ENCODE assay signal across 23 cellular contexts in genomic region chr3:136332302-136332701, GRCh38.
"Had no signal": no experiment of that assay in that cellular context is flagged by ENCODE, and none has a peak within 500 bp of the region (broad histone marks: within the 10 kb centered on the region; RNA-seq: fewer than 3 reads in every experiment).

No MANE protein-coding gene starts in this region.

- H3K27ac Mint-ChIP-seq: endodermal cell; neural progenitor cell; stimulated activated naive CD8-positive, alpha-beta T cell treated with anti-CD3 and anti-CD28 coated beads, Interleukin-15, Interleukin-2, amounts not matched to agents 100 ng/mL and 50 ng/mL, for 24 hours had no signal

- H3K4me1 Mint-ChIP-seq: endodermal cell, neural progenitor cell had no signal

- H3K27ac ChIP-seq: body of pancreas, dorsolateral prefrontal cortex, epithelial cell of prostate, left lung, neural progenitor cell, prostate gland, right atrium auricular region, suprapubic skin, transverse colon, uterus, VCaP had no signal

- H3K4me1 ChIP-seq: left lung, neural progenitor cell, prostate gland, right atrium auricular region, suprapubic skin, transverse colon, uterus had no signal

- H3K27me3 ChIP-seq: body of pancreas, dorsolateral prefrontal cortex, left lung, neural progenitor cell, right atrium auricular region, suprapubic skin, transverse colon, uterus had no signal

- H3K36me3 ChIP-seq: neural progenitor cell, uterus had no signal

- H3K9ac ChIP-seq: neural progenitor cell had no signal

- H3K27me3 Mint-ChIP-seq: stimulated activated naive CD8-positive, alpha-beta T cell treated with anti-CD3 and anti-CD28 coated beads, Interleukin-15, Interleukin-2, amounts not matched to agents 100 ng/mL and 50 ng/mL, for 24 hours had no signal

- H3K9me3 ChIP-seq: body of pancreas, left lung, prostate gland, right atrium auricular region, suprapubic skin, transverse colon, uterus had no signal

- H3K9me3 Mint-ChIP-seq: endodermal cell; neural progenitor cell; stimulated activated naive CD8-positive, alpha-beta T cell treated with anti-CD3 and anti-CD28 coated beads, Interleukin-15, Interleukin-2, amounts not matched to agents 100 ng/mL and 50 ng/mL, for 24 hours had no signal

- DNase-seq: activated CD4-positive, alpha-beta T cell treated with anti-CD3 and anti-CD28 coated beads for 1 hour; activated CD4-positive, alpha-beta T cell treated with anti-CD3 and anti-CD28 coated beads, Interleukin-2, amount 50 U/mL, for 4 hours; activated naive CD4-positive, alpha-beta T cell; body of pancreas; dorsolateral prefrontal cortex; endodermal cell; foreskin melanocyte; glutamatergic neuron; hippocampal formation; kidney; left lung; stimulated activated CD4-positive, alpha-beta T cell treated with anti-CD3 and anti-CD28 coated beads, Interleukin-12 subunit alpha, Interleukin-12 subunit beta, amount 100 ng/mL, for 4 hours; stimulated activated CD4-positive, alpha-beta T cell treated with anti-CD3 and anti-CD28 coated beads, Interleukin-1b, Interleukin-23, amount 100 ng/mL, for 48 hours; T-helper 2 cell; transverse colon; uterus had no signal

- H3K4me3 Mint-ChIP-seq: endodermal cell; neural progenitor cell; stimulated activated naive CD8-positive, alpha-beta T cell treated with anti-CD3 and anti-CD28 coated beads, Interleukin-15, Interleukin-2, amounts not matched to agents 100 ng/mL and 50 ng/mL, for 24 hours had no signal

- H2AFZ ChIP-seq: neural progenitor cell had no signal

- H3K4me2 ChIP-seq: neural progenitor cell had no signal

- H3K4me3 ChIP-seq: body of pancreas, dorsolateral prefrontal cortex, left lung, neural progenitor cell, prostate gland, right atrium auricular region, suprapubic skin, transverse colon, uterus had no signal
